ENCODE assay signal across 8 cellular contexts in the genomic region with DNA sequence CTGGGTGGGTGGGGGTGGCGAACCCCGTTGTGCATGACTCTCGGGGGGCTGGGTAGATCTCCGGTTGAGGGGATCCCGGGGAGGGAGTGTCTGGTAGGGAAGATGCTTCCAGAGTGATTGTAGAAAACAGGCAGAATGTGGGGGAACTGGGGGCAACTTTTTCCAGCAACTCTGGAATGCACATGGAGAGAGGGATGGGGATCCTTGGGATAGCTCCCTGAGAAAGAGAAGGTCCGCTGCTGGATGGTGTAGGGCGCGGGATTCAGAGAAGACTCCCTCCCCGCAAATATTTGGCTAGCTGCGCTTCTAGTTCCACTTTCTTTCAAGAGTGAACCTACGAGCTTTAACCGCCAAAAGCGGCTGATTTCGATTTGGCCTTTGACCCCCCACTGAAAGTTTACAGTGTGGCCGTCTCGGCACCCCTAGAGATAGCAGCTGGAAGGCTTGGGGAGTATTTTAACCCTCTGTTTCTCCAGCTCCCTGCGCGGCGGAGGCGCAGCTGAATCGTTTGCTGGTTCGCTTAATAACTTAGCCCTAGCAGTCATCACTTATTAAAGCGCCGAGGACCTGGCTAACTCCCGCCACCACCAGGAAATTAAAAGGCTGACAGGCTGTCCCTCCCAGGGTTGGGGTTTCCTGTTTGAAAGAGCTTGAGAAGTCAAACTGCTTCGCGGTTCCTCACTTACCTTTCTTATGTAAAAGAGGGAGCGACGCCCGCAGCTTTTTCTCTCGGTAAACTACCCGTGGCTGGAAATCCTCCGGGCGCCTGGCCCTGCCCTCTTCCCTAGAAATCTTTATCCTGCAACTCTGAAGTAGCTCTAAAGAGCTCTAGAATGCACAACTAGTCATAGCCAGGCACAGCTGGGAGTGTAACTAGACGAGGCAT. TPM values are rescaled to one million over a fixed set of nuclear protein-coding genes. Genes with fewer than 3 reads are reported as not detected.
DNase-seq lines count a peak whose midpoint lies in the region; ATAC-seq, FAIRE-seq and TF ChIP-seq lines count a peak whose summit lies in the region.

No MANE protein-coding gene starts in this region.

- no peaks in the 10 kb centered on the region for H3K79me2 ChIP-seq in GM12878 (ENCODE audit: control insufficient read depth, insufficient read depth, low read length)

- H4K20me1 ChIP-seq in GM12878 (ENCODE audit: control insufficient read depth, insufficient read depth), result no peaks in the 10 kb centered on the region

- H3K4me2 ChIP-seq in GM12878 (ENCODE audit: control insufficient read depth, insufficient read depth), result peak overlapping the region; percentile 98

- POLR2A ChIA-PET in GM12878 (lab: Charles Lee), result interaction anchor here (0.6 to 1.5 kb wide), 7 partner anchors 10 to 173 kb away, joined by 3 to 4 read pairs (median 3); partner anchors contain the start of gene ABHD10

- SMC1A ChIA-PET in GM12878 (lab: Charles Lee; ENCODE audit: uncharacterized antibody, unreplicated experiment), result interaction anchor here (0.7 to 7.6 kb wide), 37 partner anchors 9 to 282 kb away, joined by 3 to 120 read pairs (median 5); partner anchors contain the start of genes ABHD10 and TAGLN3

- peak overlapping the region; percentile 62 for H3K27ac Mint-ChIP-seq in T-helper 2 cell treated with Interferon-gamma antibody and Interleukin-4, amounts not matched to agents 5 μg/mL and 100 μg/mL, for 36 hours

- H3K27me3 Mint-ChIP-seq in T-helper 2 cell treated with Interferon-gamma antibody and Interleukin-4, amounts not matched to agents 5 μg/mL and 100 μg/mL, for 36 hours (ENCODE audit: low read depth), result peaks cover 74% of the 10 kb centered on the region

- WGBS in GM12878 (ENCODE audit: insufficient coverage, insufficient replicate concordance, low lambda C conversion rate, missing lambda C conversion rate), result under 1% methylated on average over 33 of the region's 35 CpGs

- H3K4me3 ChIP-seq in GM12878, result peak overlapping the region; percentile 64

- TF ChIP-seq POLR2A in GM12878 (IDR thresholded peaks at IDR 0.05; ENCODE audit: low read depth, low read length), result no peak

- peaks cover 2 to 13% of the 10 kb centered on the region in 2 experiments for H3K27me3 ChIP-seq in GM12878 (replicated peaks in 1 of 2; ENCODE audit: control insufficient read depth in 2 of 2, insufficient read depth in 2 of 2, low read length in 1 of 2)

- DNase-seq in NCI-H1105 (lab: John Stamatoyannopoulos, UW) (peak; percentile 76), GM12878 (ENCODE audit: low read depth, low spot score) (peak; percentile 30), iPS DF 19.7 (ENCODE audit: low read depth, low spot score) (peak; percentile 95), sciatic nerve (ENCODE audit: low spot score) (peak; percentile 85), NCI-H446 treated with DMSO at 0.1 percent for 48 hours (lab: John Stamatoyannopoulos, UW) (no peak)
- DNase-seq in T-helper 2 cell treated with Interferon-gamma antibody and Interleukin-4, amounts not matched to agents 5 μg/mL and 100 μg/mL, for 36 hours (ENCODE audit: low spot score), result peak; percentile 46

- RAD21 ChIA-PET in GM12878 (lab: Charles Lee; ENCODE audit: unreplicated experiment), result interaction anchor here (0.7 to 5.1 kb wide), 31 partner anchors 8 to 1219 kb away, joined by 3 to 76 read pairs (median 4); no protein-coding TSS in a partner anchor

- intact Hi-C loops in GM12878 (cut with micrococcal nuclease; ENCODE audit: unreplicated experiment), result loop anchor here (1.0 to 5.0 kb wide), 3 partner anchors 109 to 193 kb away; no protein-coding TSS in a partner anchor
- intact Hi-C loops in sciatic nerve (cut with DNase I), result loop anchor here (10.0 kb wide), 2 partner anchors 105 to 135 kb away; no protein-coding TSS in a partner anchor

- H3K4me1 Mint-ChIP-seq in T-helper 2 cell treated with Interferon-gamma antibody and Interleukin-4, amounts not matched to agents 5 μg/mL and 100 μg/mL, for 36 hours (ENCODE audit: low read depth), result peaks cover 15% of the 10 kb centered on the region

- peak; percentile 21 to 33 (median 33); a peak in 3 of 6 replicates for TF ChIP-seq CTCF in GM12878 (IDR thresholded peaks at IDR 0.05 in 2 of 3, conservative IDR thresholded peaks at IDR 0.05 in 1 of 3; ENCODE audit: control insufficient read depth in 2 of 3, extremely low read depth in 1 of 3, insufficient read depth in 1 of 3, low read depth in 3 of 3, low read length in 3 of 3)

- H3K9ac ChIP-seq in GM12878 (ENCODE audit: control insufficient read depth, insufficient read depth, low read length), result peak overlapping the region; percentile 8; the same call in 1 of the 2 replicates

- BruUV-seq in GM12878 (replicated peaks; lab: Mats Ljungman, UMichigan), result no TSS peak

- FAIRE-seq in GM12878 (lab: Jason Lieb, UNC), result peak; percentile 84

- H3K4me3 Mint-ChIP-seq in T-helper 2 cell treated with Interferon-gamma antibody and Interleukin-4, amounts not matched to agents 5 μg/mL and 100 μg/mL, for 36 hours, result peak overlapping the region; percentile 91

- H3K36me3 ChIP-seq in GM12878 (ENCODE audit: control insufficient read depth in 2 of 2, insufficient read depth in 2 of 2, low read length in 1 of 2), result no peaks in the 10 kb centered on the region

- peak overlapping the region; percentile 73 for H2AFZ ChIP-seq in GM12878 (ENCODE audit: control insufficient read depth, low read depth, low read length)

- H3K36me3 Mint-ChIP-seq in T-helper 2 cell treated with Interferon-gamma antibody and Interleukin-4, amounts not matched to agents 5 μg/mL and 100 μg/mL, for 36 hours (ENCODE audit: low read depth), result no peaks in the 10 kb centered on the region

- no peaks in the 10 kb centered on the region for H3K9me3 ChIP-seq in GM12878 (replicated peaks; ENCODE audit: control insufficient read depth, insufficient read depth, low read length)

- H3K9me3 Mint-ChIP-seq in T-helper 2 cell treated with Interferon-gamma antibody and Interleukin-4, amounts not matched to agents 5 μg/mL and 100 μg/mL, for 36 hours, result no peaks in the 10 kb centered on the region

- peaks cover 5% of the 10 kb centered on the region for H3K4me1 ChIP-seq in GM12878 (ENCODE audit: control insufficient read depth, insufficient read depth, low read length)

- no peak for TF ChIP-seq EP300 in GM12878 (IDR thresholded peaks at IDR 0.05; ENCODE audit: borderline replicate concordance in 1 of 2, control insufficient read depth in 1 of 2, low read depth in 2 of 2, low read length in 2 of 2)

- in situ Hi-C loops in GM12878 (cut with MboI), result no loop called here

- TF ChIP-seq RAD21 in GM12878 (IDR thresholded peaks at IDR 0.05; ENCODE audit: insufficient read depth, low read depth, low read length), result peak; percentile 53

- H3K27ac ChIP-seq in GM12878 (ENCODE audit: control insufficient read depth, insufficient read depth), result no peak overlapping the region

- CTCF ChIA-PET in GM12878 (lab: Yijun Ruan, JAX), result interaction anchor here (0.5 to 11.1 kb wide), 31 partner anchors 8 to 729 kb away, joined by 3 to 157 read pairs (median 5); partner anchors contain the start of gene ABHD10

- ATAC-seq in GM18498 (IDR thresholded peaks at IDR 0.05; ENCODE audit: unreplicated experiment), result peak; percentile 93
- peak; percentile 91 for ATAC-seq in HG02678 (IDR thresholded peaks at IDR 0.05; ENCODE audit: unreplicated experiment)
- ATAC-seq in GM12878, result peak; percentile 91
- peak; percentile 89 for ATAC-seq in sciatic nerve

TF ChIP-seq in GM12878, 131 proteins besides CTCF, POLR2A, EP300 and RAD21 (continues in another document):
- TF ChIP-seq ZNF207 (IDR thresholded peaks at IDR 0.05; ENCODE audit: borderline replicate concordance), result no peak
- peak in 1 of 2 experiments; percentile 13; a peak in 2 of 4 replicates for TF ChIP-seq IKZF2 (IDR thresholded peaks at IDR 0.05)
- peak; percentile 57 for TF ChIP-seq E2F8 (IDR thresholded peaks at IDR 0.05; ENCODE audit: low read depth, partially characterized antibody)
- peak in 1 of 2 experiments; percentile 44; a peak in 1 of 4 replicates for TF ChIP-seq BHLHE40 (IDR thresholded peaks at IDR 0.05; ENCODE audit: borderline replicate concordance in 1 of 2, low read depth in 2 of 2, low read length in 1 of 2)
- TF ChIP-seq EZH2 (IDR thresholded peaks at IDR 0.05; ENCODE audit: borderline replicate concordance, control insufficient read depth, low read depth, low read length), result no peak

RNA-seq across cellular contexts. Expression of gene PHLDB2, which starts 1.2 kb away (rescaled TPM):
- total RNA-seq in GM12878 (2013; cell fraction: nucleolus; rRNA removed), result 0.27 and 0.31 TPM in 2 replicates
- total RNA-seq in GM12878 (2014; rRNA removed) (0.54 and 0.62 TPM in 2 replicates), GM12878 (2014; rRNA removed; fragmentation: Illumina TruSeq; extraction: Trizol) (0.37 and 0.63 TPM in 2 replicates), GM12878 (2021) (0.64 and 0.90 TPM in 2 replicates), sciatic nerve (150 TPM)
- not detected for polyA plus RNA-seq in GM12878 (2011; ENCODE audit: low read depth)
- polyA plus RNA-seq in GM12878 (2011; rRNA removed) (0.33 and 0.49 TPM in 2 replicates), GM12878 (2014; fragmentation: Illumina TruSeq; extraction: Trizol) (0.32 and 0.41 TPM in 2 replicates), GM12878 (2014; fragmentation: Nextera tagmentation; extraction: Ambion mirVana) (under 1 TPM; 0.03 to 0.16 TPM), GM12878 (2014; rRNA removed) (0.29 and 0.40 TPM in 2 replicates), GM12878 (2016; fragmentation: Nextera tagmentation; extraction: Ambion mirVana) (under 1 TPM; 0.37 to 0.67 TPM)
- polyA plus RNA-seq in GM12878 (2011; cell fraction: cytosol; rRNA removed), result 0.10 and 0.19 TPM in 2 replicates
- polyA plus RNA-seq in GM12878 (2011; cell fraction: nucleus; rRNA removed), result 0.27 and 0.35 TPM in 2 replicates
- 0.05 and 0.42 TPM in 2 replicates for polyA plus RNA-seq in GM12878 (2012)
- polyA minus RNA-seq in GM12878 (2011; rRNA and poly(A)+ RNA removed), result 0.29 and 0.98 TPM in 2 replicates
- 2.9 and 3.2 TPM in 2 replicates for polyA minus RNA-seq in GM12878 (2011; cell fraction: cytosol; rRNA and poly(A)+ RNA removed)
- polyA minus RNA-seq in GM12878 (2011; cell fraction: nucleus; rRNA and poly(A)+ RNA removed), result 0.73 and 1.2 TPM in 2 replicates

Comparison
In these comparisons a context has a peak if more than half of its experiments do, and no peak if none do; other contexts are left out.
1. RNA of gene PHLDB2, which starts 1.2 kb away (total RNA-seq): 150 TPM in sciatic nerve (single experiment); 0.27 to 0.90 TPM in GM12878; every median in the first group is over 10 times any median in the second.
2. Peak in every context shown above with its lines, with median percentiles within 50 percentile points of each other: ATAC-seq.